In the genomic region with DNA sequence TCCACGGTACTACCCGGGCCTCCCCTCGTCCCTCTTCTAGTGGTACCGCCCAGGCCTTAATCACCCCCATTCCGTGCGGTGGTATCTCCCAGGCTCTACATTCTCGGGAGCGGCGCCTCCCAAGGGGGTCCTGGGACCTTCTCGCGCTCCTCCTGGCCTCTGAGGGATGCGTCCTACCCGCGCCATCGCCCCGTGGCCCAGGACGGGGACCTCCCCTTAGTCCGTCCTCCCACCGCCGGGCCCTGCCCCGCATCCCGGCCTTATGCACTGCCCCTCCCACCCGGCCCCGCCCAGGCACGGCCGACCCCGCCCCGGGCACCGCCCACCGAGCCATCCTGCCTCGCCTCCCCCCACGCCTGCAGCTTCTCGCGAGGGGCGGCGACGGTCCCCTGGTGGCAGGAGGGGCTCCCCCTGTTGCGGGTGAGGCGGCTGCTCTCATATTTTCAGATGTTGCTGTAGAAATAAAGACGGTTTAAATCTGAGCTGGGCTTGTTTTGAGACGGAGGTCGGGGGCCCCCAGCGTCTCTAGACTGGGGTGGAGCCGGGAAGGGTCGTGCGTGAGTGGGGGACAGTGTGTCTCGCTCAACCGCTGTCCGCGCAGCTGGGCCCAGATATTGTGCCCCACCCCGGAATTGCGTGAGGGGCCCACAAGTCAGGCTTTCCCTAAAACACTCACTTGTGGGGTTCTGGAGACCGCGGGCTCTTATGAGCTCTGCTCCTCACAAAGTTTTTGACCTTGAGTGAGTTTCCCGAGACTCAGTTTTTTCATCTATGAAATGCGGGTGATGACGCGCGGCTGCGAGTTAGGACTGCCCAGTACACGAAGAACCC, we compare ENCODE assay signal across 1 cellular context.
A peak's percentile ranks its signal among the peaks of the same experiment; 100 is the strongest.
TF ChIP-seq lines count a peak whose summit lies in the region.

No MANE protein-coding gene starts in this region.

TF ChIP-seq in K562, 482 proteins besides CTCF, POLR2A, EP300 and RAD21 (continued from another document):
- TF ChIP-seq, protein P1, sequence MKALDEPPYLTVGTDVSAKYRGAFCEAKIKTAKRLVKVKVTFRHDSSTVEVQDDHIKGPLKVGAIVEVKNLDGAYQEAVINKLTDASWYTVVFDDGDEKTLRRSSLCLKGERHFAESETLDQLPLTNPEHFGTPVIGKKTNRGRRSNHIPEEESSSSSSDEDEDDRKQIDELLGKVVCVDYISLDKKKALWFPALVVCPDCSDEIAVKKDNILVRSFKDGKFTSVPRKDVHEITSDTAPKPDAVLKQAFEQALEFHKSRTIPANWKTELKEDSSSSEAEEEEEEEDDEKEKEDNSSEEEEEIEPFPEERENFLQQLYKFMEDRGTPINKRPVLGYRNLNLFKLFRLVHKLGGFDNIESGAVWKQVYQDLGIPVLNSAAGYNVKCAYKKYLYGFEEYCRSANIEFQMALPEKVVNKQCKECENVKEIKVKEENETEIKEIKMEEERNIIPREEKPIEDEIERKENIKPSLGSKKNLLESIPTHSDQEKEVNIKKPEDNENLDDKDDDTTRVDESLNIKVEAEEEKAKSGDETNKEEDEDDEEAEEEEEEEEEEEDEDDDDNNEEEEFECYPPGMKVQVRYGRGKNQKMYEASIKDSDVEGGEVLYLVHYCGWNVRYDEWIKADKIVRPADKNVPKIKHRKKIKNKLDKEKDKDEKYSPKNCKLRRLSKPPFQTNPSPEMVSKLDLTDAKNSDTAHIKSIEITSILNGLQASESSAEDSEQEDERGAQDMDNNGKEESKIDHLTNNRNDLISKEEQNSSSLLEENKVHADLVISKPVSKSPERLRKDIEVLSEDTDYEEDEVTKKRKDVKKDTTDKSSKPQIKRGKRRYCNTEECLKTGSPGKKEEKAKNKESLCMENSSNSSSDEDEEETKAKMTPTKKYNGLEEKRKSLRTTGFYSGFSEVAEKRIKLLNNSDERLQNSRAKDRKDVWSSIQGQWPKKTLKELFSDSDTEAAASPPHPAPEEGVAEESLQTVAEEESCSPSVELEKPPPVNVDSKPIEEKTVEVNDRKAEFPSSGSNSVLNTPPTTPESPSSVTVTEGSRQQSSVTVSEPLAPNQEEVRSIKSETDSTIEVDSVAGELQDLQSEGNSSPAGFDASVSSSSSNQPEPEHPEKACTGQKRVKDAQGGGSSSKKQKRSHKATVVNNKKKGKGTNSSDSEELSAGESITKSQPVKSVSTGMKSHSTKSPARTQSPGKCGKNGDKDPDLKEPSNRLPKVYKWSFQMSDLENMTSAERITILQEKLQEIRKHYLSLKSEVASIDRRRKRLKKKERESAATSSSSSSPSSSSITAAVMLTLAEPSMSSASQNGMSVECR (CRISPR knock-in tag; IDR thresholded peaks at IDR 0.05) = peak; percentile 67
- peak; percentile 51; the same call in 1 of the 2 replicates for TF ChIP-seq NBN (IDR thresholded peaks at IDR 0.05; ENCODE audit: low read depth)
